Comparison of ENCODE assay signal across 8 cellular contexts in genomic region chr20:33730946-33731692, GRCh38. TPM values are rescaled to one million over a fixed set of nuclear protein-coding genes. Genes with fewer than 3 reads are reported as not detected.
DNase-seq lines count a peak whose midpoint lies in the region; ATAC-seq, FAIRE-seq and TF ChIP-seq lines count a peak whose summit lies in the region.

No MANE protein-coding gene starts in this region.

- H3K27me3 ChIP-seq in sigmoid colon, result no peaks in the 10 kb centered on the region

- WGBS in sigmoid colon, 2 donors, result 85 to 88% methylated on average over 18 of the region's 18 CpGs

- intact Hi-C loops in sigmoid colon (cut with DNase I), result loop anchor here (5.0 to 10.0 kb wide), 2 partner anchors 44 to 286 kb away; partner anchors contain the start of genes E2F1 and SNTA1

- DNase-seq in foreskin fibroblast (no peak), sigmoid colon (no peak), frontal cortex (ENCODE audit: low spot score in 2 of 2) (no peak), hepatic stellate cell (ENCODE audit: low spot score) (no peak)
- DNase-seq in stimulated activated CD4-positive, alpha-beta T cell treated with anti-CD3 and anti-CD28 coated beads, Interleukin-15, amount 100 ng/mL, for 24 hours, result no peak

- peaks cover 0 to 29% (median 27%) of the 10 kb centered on the region in 4 donors for H3K4me1 ChIP-seq in sigmoid colon

- no peak for TF ChIP-seq POLR2A in sigmoid colon (IDR thresholded peaks at IDR 0.05)

- peak overlapping the region; percentile 88 to 92 (median 91) for H3K27ac ChIP-seq in sigmoid colon

- H3K9me3 ChIP-seq in sigmoid colon, result peaks cover 0 to 2% (median under 1%) of the 10 kb centered on the region in 4 donors

- no peak for ATAC-seq in GM21447 (IDR thresholded peaks at IDR 0.05; ENCODE audit: unreplicated experiment)

- no peak for FAIRE-seq in frontal cortex (lab: Jason Lieb, UNC)

- TF ChIP-seq CTCF in WI38 (IDR thresholded peaks at IDR 0.05; ENCODE audit: low read depth, low read length) (no peak), foreskin fibroblast (IDR thresholded peaks at IDR 0.05; ENCODE audit: low read depth, low read length) (no peak), sigmoid colon (IDR thresholded peaks at IDR 0.05) (no peak)

- no peaks in the 10 kb centered on the region for H3K36me3 ChIP-seq in sigmoid colon

- H3K4me3 ChIP-seq in GM08714 (ENCODE audit: low read length) (peak overlapping the region; percentile 50; the same call in 1 of the 2 replicates), WI38 (ENCODE audit: low read depth, low read length) (peak overlapping the region; percentile 51), foreskin fibroblast (ENCODE audit: low read depth in 1 of 2, low read length in 2 of 2) (peak overlapping the region; percentile 41 to 60), sigmoid colon (peak overlapping the region; percentile 44 to 76 (median 64))

- TF ChIP-seq EP300 in sigmoid colon (IDR thresholded peaks at IDR 0.05), result no peak

RNA-seq across cellular contexts. Expression of gene ZNF341, which starts 0.7 kb away (rescaled TPM):
- total RNA-seq in sigmoid colon (1 to 10 TPM; 1.2 to 2.5 (median 1.7) TPM), frontal cortex (2.4 TPM)
- polyA plus RNA-seq in sigmoid colon, result 1 to 10 TPM; 3.0 to 7.9 (median 5.5) TPM

RNA-seq across cellular contexts. Expression of gene PXMP4, which starts 11.0 kb away (rescaled TPM):
- 1 to 10 TPM; 4.5 to 6.8 (median 6.7) TPM for total RNA-seq in sigmoid colon
- 1 to 10 TPM; 4.8 to 8.2 (median 5.8) TPM for polyA plus RNA-seq in sigmoid colon
- 10.6 TPM for total RNA-seq in frontal cortex

RNA-seq across cellular contexts. Expression of gene E2F1, which starts 44.9 kb away (rescaled TPM):
- total RNA-seq in sigmoid colon (1 to 10 TPM in 1 of 4 donors, under 1 TPM in 3; 0.33 to 1.7 (median 0.83) TPM), frontal cortex (2.4 TPM)
- 10 to 100 TPM in 1 of 3 donors, 1 to 10 TPM in 2; 1.8 to 13.1 (median 5.1) TPM for polyA plus RNA-seq in sigmoid colon

RNA-seq across cellular contexts. Expression of gene NECAB3, which starts 56.9 kb away (rescaled TPM):
- total RNA-seq in sigmoid colon (10 to 100 TPM; 44.6 to 50.1 (median 48.0) TPM), frontal cortex (33.8 TPM)
- 10 to 100 TPM; 27.1 to 30.7 (median 30.0) TPM for polyA plus RNA-seq in sigmoid colon
